Comparison of ENCODE assay signal across 2 cellular contexts in the genomic region with DNA sequence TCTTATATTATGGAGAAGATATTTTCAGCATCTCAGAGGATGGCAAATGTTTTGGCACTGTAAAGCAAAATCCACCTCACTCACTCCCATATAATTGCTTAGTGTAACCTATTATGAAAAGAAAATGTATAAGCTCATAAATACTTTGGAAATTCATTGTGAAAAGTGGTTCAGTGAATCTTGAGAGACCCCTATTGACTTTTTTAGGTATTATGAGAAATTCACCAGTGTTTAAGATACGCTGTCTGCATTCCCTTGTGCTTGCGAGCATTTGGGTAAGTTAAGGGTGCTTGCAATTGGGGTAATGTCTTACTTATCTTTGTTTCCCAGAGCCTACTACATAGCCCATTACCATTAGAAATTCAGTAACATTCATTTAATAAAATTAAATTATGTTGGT.
TF ChIP-seq lines count a peak whose summit lies in the region.

No MANE protein-coding gene starts in this region.

TF ChIP-seq in SK-N-SH, 30 proteins besides CTCF, POLR2A, EP300 and RAD21 (continued from another document):
- TF ChIP-seq POLR2AphosphoS5 (IDR thresholded peaks at IDR 0.05; ENCODE audit: low read depth, low read length) (no peak), GABPA (IDR thresholded peaks at IDR 0.05; ENCODE audit: low read depth) (no peak), MEF2A (IDR thresholded peaks at IDR 0.05; ENCODE audit: borderline replicate concordance, low read depth) (no peak), FOXM1 (IDR thresholded peaks at IDR 0.05; ENCODE audit: low read depth) (no peak), RCOR1 (IDR thresholded peaks at IDR 0.05; ENCODE audit: low read length) (no peak)
- TF ChIP-seq, protein P1, sequence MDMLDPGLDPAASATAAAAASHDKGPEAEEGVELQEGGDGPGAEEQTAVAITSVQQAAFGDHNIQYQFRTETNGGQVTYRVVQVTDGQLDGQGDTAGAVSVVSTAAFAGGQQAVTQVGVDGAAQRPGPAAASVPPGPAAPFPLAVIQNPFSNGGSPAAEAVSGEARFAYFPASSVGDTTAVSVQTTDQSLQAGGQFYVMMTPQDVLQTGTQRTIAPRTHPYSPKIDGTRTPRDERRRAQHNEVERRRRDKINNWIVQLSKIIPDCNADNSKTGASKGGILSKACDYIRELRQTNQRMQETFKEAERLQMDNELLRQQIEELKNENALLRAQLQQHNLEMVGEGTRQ (IDR thresholded peaks at IDR 0.05; ENCODE audit: borderline replicate concordance, low read depth, low read length) = no peak
- TF ChIP-seq, protein P2, sequence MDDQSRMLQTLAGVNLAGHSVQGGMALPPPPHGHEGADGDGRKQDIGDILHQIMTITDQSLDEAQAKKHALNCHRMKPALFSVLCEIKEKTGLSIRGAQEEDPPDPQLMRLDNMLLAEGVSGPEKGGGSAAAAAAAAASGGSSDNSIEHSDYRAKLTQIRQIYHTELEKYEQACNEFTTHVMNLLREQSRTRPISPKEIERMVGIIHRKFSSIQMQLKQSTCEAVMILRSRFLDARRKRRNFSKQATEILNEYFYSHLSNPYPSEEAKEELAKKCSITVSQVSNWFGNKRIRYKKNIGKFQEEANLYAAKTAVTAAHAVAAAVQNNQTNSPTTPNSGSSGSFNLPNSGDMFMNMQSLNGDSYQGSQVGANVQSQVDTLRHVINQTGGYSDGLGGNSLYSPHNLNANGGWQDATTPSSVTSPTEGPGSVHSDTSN (IDR thresholded peaks at IDR 0.05) = no peak
- TF ChIP-seq, protein P3, sequence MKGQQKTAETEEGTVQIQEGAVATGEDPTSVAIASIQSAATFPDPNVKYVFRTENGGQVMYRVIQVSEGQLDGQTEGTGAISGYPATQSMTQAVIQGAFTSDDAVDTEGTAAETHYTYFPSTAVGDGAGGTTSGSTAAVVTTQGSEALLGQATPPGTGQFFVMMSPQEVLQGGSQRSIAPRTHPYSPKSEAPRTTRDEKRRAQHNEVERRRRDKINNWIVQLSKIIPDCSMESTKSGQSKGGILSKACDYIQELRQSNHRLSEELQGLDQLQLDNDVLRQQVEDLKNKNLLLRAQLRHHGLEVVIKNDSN (IDR thresholded peaks at IDR 0.05; ENCODE audit: borderline replicate concordance, low read depth) = no peak
- TF ChIP-seq, protein P4, sequence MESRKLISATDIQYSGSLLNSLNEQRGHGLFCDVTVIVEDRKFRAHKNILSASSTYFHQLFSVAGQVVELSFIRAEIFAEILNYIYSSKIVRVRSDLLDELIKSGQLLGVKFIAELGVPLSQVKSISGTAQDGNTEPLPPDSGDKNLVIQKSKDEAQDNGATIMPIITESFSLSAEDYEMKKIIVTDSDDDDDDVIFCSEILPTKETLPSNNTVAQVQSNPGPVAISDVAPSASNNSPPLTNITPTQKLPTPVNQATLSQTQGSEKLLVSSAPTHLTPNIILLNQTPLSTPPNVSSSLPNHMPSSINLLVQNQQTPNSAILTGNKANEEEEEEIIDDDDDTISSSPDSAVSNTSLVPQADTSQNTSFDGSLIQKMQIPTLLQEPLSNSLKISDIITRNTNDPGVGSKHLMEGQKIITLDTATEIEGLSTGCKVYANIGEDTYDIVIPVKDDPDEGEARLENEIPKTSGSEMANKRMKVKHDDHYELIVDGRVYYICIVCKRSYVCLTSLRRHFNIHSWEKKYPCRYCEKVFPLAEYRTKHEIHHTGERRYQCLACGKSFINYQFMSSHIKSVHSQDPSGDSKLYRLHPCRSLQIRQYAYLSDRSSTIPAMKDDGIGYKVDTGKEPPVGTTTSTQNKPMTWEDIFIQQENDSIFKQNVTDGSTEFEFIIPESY (IDR thresholded peaks at IDR 0.05; ENCODE audit: borderline replicate concordance, low read depth) = no peak
- TF ChIP-seq, protein P5, sequence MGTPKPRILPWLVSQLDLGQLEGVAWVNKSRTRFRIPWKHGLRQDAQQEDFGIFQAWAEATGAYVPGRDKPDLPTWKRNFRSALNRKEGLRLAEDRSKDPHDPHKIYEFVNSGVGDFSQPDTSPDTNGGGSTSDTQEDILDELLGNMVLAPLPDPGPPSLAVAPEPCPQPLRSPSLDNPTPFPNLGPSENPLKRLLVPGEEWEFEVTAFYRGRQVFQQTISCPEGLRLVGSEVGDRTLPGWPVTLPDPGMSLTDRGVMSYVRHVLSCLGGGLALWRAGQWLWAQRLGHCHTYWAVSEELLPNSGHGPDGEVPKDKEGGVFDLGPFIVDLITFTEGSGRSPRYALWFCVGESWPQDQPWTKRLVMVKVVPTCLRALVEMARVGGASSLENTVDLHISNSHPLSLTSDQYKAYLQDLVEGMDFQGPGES (IDR thresholded peaks at IDR 0.05; ENCODE audit: low read depth, low read length) = no peak

TF ChIP-seq in SK-N-SH treated with all-trans-retinoic acid at 6 μM for 48 hours, 23 proteins besides CTCF, POLR2A, EP300 and RAD21 (continued from another document):
- TF ChIP-seq, protein P6, sequence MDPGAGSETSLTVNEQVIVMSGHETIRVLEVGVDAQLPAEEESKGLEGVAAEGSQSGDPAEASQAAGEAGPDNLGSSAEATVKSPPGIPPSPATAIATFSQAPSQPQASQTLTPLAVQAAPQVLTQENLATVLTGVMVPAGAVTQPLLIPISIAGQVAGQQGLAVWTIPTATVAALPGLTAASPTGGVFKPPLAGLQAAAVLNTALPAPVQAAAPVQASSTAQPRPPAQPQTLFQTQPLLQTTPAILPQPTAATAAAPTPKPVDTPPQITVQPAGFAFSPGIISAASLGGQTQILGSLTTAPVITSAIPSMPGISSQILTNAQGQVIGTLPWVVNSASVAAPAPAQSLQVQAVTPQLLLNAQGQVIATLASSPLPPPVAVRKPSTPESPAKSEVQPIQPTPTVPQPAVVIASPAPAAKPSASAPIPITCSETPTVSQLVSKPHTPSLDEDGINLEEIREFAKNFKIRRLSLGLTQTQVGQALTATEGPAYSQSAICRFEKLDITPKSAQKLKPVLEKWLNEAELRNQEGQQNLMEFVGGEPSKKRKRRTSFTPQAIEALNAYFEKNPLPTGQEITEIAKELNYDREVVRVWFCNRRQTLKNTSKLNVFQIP (CRISPR knock-in tag; IDR thresholded peaks at IDR 0.05; ENCODE audit: borderline replicate concordance, low read depth) = no peak
- TF ChIP-seq ZNF565 (CRISPR knock-in tag; conservative IDR thresholded peaks at IDR 0.05; ENCODE audit: low read depth) (no peak), CSDC2 (CRISPR knock-in tag; IDR thresholded peaks at IDR 0.05) (no peak), ARNTL (CRISPR knock-in tag; IDR thresholded peaks at IDR 0.05; ENCODE audit: borderline replicate concordance, low read depth) (no peak), ZFP3 (CRISPR knock-in tag; IDR thresholded peaks at IDR 0.05) (no peak), RARB (CRISPR knock-in tag; IDR thresholded peaks at IDR 0.05) (no peak), ZC3H10 (CRISPR knock-in tag; IDR thresholded peaks at IDR 0.05) (no peak), TCF4 (CRISPR knock-in tag; IDR thresholded peaks at IDR 0.05; ENCODE audit: borderline replicate concordance) (no peak), SNAI2 (CRISPR knock-in tag; IDR thresholded peaks at IDR 0.05) (no peak), GLIS3 (CRISPR knock-in tag; IDR thresholded peaks at IDR 0.05) (no peak)
